14 cellular contexts compared by ENCODE assay signal in genomic region chr7:80643336-80643925, GRCh38. TPM values are rescaled to one million over a fixed set of nuclear protein-coding genes. Genes with fewer than 3 reads are reported as not detected.
DNase-seq lines count a peak whose midpoint lies in the region; ATAC-seq and TF ChIP-seq lines count a peak whose summit lies in the region.
"Had no signal": no experiment of that assay in that cellular context is flagged by ENCODE, and none has a peak within 500 bp of the region (broad histone marks: within the 10 kb centered on the region; RNA-seq: fewer than 3 reads in every experiment).

No MANE protein-coding gene starts in this region.

- no peak for TF ChIP-seq POLR2A in NB4 (IDR thresholded peaks at IDR 0.05; ENCODE audit: extremely low read depth, insufficient read length)
- TF ChIP-seq POLR2A in esophagus muscularis mucosa (IDR thresholded peaks at IDR 0.05; ENCODE audit: low read depth), result no peak

- H3K4me1 ChIP-seq in endocrine pancreas (ENCODE audit: control insufficient read depth, insufficient read depth, low read length), result peaks cover 18% of the 10 kb centered on the region
- peaks cover 3% of the 10 kb centered on the region for H3K4me1 ChIP-seq in osteoblast (ENCODE audit: insufficient read depth, low read length)
- H3K4me1 ChIP-seq in esophagus muscularis mucosa, result no peaks in the 10 kb centered on the region
- H3K4me1 ChIP-seq: neural progenitor cell, stomach, vagina had no signal

- no peaks in the 10 kb centered on the region for H4K20me1 ChIP-seq in osteoblast (ENCODE audit: insufficient read depth, low read length)

- intact Hi-C loops in esophagus muscularis mucosa (cut with DNase I), result no loop called here

- H3K79me2 ChIP-seq in osteoblast (ENCODE audit: insufficient read depth, low read length), result no peaks in the 10 kb centered on the region

- H3K36me3 ChIP-seq in endocrine pancreas (ENCODE audit: control insufficient read depth, insufficient read depth, low read length) (no peaks in the 10 kb centered on the region), osteoblast (ENCODE audit: insufficient read depth, low read length) (no peaks in the 10 kb centered on the region), esophagus muscularis mucosa (peaks cover 0 to 41% (median 0%) of the 10 kb centered on the region in 4 donors)
- H3K36me3 ChIP-seq: neural progenitor cell, stomach, vagina had no signal

- H3K27ac ChIP-seq in osteoblast (ENCODE audit: low read depth, low read length) (no peak overlapping the region), esophagus muscularis mucosa (replicated peaks in 1 of 4) (no peak overlapping the region)
- H3K27ac ChIP-seq: neural progenitor cell, vagina had no signal

- H3K4me3 ChIP-seq in NB4 (ENCODE audit: low read depth, low read length), result no peak overlapping the region
- peak overlapping the region; percentile 34 for H3K4me3 ChIP-seq in endocrine pancreas (ENCODE audit: control insufficient read depth, insufficient read depth, low read length)
- H3K4me3 ChIP-seq in osteoblast (ENCODE audit: insufficient read depth, low read length), result no peak overlapping the region
- peak overlapping the region in 1 of 4 donors; percentile 0 for H3K4me3 ChIP-seq in esophagus muscularis mucosa
- H3K4me3 ChIP-seq: neural progenitor cell, stomach, vagina had no signal

- H3K27me3 ChIP-seq in endocrine pancreas (ENCODE audit: control insufficient read depth, insufficient read depth, low read length) (no peaks in the 10 kb centered on the region), osteoblast (ENCODE audit: insufficient read depth, low read length) (no peaks in the 10 kb centered on the region), esophagus muscularis mucosa (no peaks in the 10 kb centered on the region)
- H3K27me3 ChIP-seq: neural progenitor cell, stomach, vagina had no signal

- no peaks in the 10 kb centered on the region for H3K9me3 ChIP-seq in endocrine pancreas (ENCODE audit: control insufficient read depth, low read length)
- no peaks in the 10 kb centered on the region for H3K9me3 ChIP-seq in osteoblast (ENCODE audit: low read depth, low read length)
- no peaks in the 10 kb centered on the region for H3K9me3 ChIP-seq in esophagus muscularis mucosa
- H3K9me3 ChIP-seq: stomach, vagina had no signal

- TF ChIP-seq CTCF in NB4 (IDR thresholded peaks at IDR 0.05; ENCODE audit: low read depth, low read length) (no peak), osteoblast (IDR thresholded peaks at IDR 0.05; ENCODE audit: extremely low read depth, low read depth, low read length) (no peak), esophagus muscularis mucosa (IDR thresholded peaks at IDR 0.05) (no peak)

- WGBS in esophagus muscularis mucosa, result 79% methylated on average over 5 of the region's 5 CpGs

- DNase-seq in GF-D8 (lab: John Stamatoyannopoulos, UW) (peak; percentile 80), NB4 (ENCODE audit: low read depth) (peak; percentile 79), renal cortical epithelial cell (ENCODE audit: low read depth) (peak; percentile 33), osteoblast (ENCODE audit: insufficient read length, low spot score, missing footprints) (no peak), esophagus muscularis mucosa (ENCODE audit: extremely low spot score) (no peak)
- DNase-seq: activated naive CD4-positive, alpha-beta T cell treated with Interleukin-2 at 50 U/mL for 16 hours; dermis blood vessel endothelial cell; DND-41; NCI-H226; stomach had no signal

- H3K4me2 ChIP-seq in osteoblast (ENCODE audit: insufficient read depth, low read length), result no peak overlapping the region
- H3K4me2 ChIP-seq: neural progenitor cell had no signal

- TF ChIP-seq EP300 in esophagus muscularis mucosa (IDR thresholded peaks at IDR 0.05), result no peak

- ATAC-seq in HG03025 (IDR thresholded peaks at IDR 0.05; ENCODE audit: low FRiP score, unreplicated experiment), result no peak

- no peak overlapping the region for H3K9ac ChIP-seq in endocrine pancreas (ENCODE audit: control insufficient read depth, insufficient read depth, low read length)
- H3K9ac ChIP-seq: neural progenitor cell had no signal

- no peak overlapping the region for H2AFZ ChIP-seq in osteoblast (ENCODE audit: low read length)
- H2AFZ ChIP-seq: neural progenitor cell had no signal

RNA-seq across cellular contexts. Expression of gene CD36, which starts 5.0 kb away (rescaled TPM):
- total RNA-seq in renal cortical epithelial cell, result 0.52 and 0.70 TPM in 2 replicates
- total RNA-seq in osteoblast, result 22.8 and 39.8 TPM in 2 replicates
- 100 to 1,000 TPM in 1 of 4 donors, 10 to 100 TPM in 3; 61.0 to 148 (median 87.7) TPM for total RNA-seq in esophagus muscularis mucosa

Comparison
In these comparisons a context has a peak if more than half of its experiments do, and no peak if none do; other contexts are left out.
1. DNase-seq: peak in GF-D8 (single experiment), NB4 (single experiment) and renal cortical epithelial cell (single experiment); none in osteoblast (single experiment) and esophagus muscularis mucosa (single experiment).
2. RNA of gene CD36, which starts 5.0 kb away (total RNA-seq): 61.0 to 148 TPM in esophagus muscularis mucosa and 22.8 to 39.8 TPM in osteoblast; 0.52 to 0.70 TPM in renal cortical epithelial cell; every median in the first group is over 10 times any median in the second.